ENCODE assay signal across 19 cellular contexts in the genomic region with DNA sequence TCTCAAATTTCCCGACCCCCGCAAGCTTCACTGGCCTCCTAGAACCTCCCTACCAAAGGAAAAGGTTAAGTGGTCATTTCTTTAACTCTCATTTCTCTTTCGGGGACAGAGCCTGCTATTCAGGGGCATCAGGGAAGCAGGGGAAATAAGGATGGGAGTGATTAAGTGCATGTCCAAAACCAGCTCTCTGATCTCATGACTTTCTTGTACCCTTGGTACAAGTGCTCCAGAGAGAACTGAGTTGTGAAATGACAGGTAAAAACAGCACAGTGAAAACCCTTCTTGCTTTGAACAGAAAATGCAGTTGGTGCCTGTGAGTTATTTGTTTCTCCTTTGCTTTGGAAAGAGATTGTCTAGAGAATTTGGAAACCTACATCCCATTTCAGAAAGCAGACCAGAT.
DNase-seq lines count a peak whose midpoint lies in the region; ATAC-seq and TF ChIP-seq lines count a peak whose summit lies in the region.
"Had no signal": no experiment of that assay in that cellular context is flagged by ENCODE, and none has a peak within 500 bp of the region (broad histone marks: within the 10 kb centered on the region; RNA-seq: fewer than 3 reads in every experiment).

No MANE protein-coding gene starts in this region.

- no peak overlapping the region for H3K9ac ChIP-seq in SK-N-MC (ENCODE audit: insufficient read length)
- no peak overlapping the region for H3K9ac ChIP-seq in muscle layer of colon (ENCODE audit: low read length)
- no peak overlapping the region for H3K9ac ChIP-seq in smooth muscle cell (ENCODE audit: low read depth)

- no peak overlapping the region for H2AFZ ChIP-seq in smooth muscle cell (ENCODE audit: low read depth)

- H3K9me3 ChIP-seq in right atrium auricular region (no peaks in the 10 kb centered on the region), SK-N-MC (ENCODE audit: low read depth, low read length) (no peaks in the 10 kb centered on the region), muscle layer of colon (ENCODE audit: low read length) (no peaks in the 10 kb centered on the region), smooth muscle cell (replicated peaks; ENCODE audit: low read depth) (no peaks in the 10 kb centered on the region)

- intact Hi-C loops in Right ventricle myocardium superior (cut with DNase I), result no loop called here

- no peak for TF ChIP-seq CTCF in right atrium auricular region (IDR thresholded peaks at IDR 0.05)
- TF ChIP-seq CTCF in smooth muscle cell (IDR thresholded peaks at IDR 0.05; ENCODE audit: borderline replicate concordance, insufficient read depth, poor library complexity, severe bottlenecking), result no peak
- no peak for TF ChIP-seq CTCF in foreskin keratinocyte (conservative IDR thresholded peaks at IDR 0.05)

- H3K27ac ChIP-seq in right atrium auricular region (no peak overlapping the region), SK-N-MC (peak overlapping the region; percentile 77; the same call in 1 of the 2 replicates), muscle layer of colon (ENCODE audit: low read depth, low read length) (peak overlapping the region; percentile 7), smooth muscle cell (ENCODE audit: low read depth) (peak overlapping the region; percentile 53), foreskin keratinocyte (no peak overlapping the region)
- H3K27ac ChIP-seq: HL-60 had no signal

- 89% methylated on average over 3 of the region's 3 CpGs for WGBS in smooth muscle cell (ENCODE audit: low lambda C conversion rate)

- no peak overlapping the region for H3K4me2 ChIP-seq in smooth muscle cell

- peaks cover 0 to 16% of the 10 kb centered on the region in 2 donors for H3K4me1 ChIP-seq in right atrium auricular region
- H3K4me1 ChIP-seq in muscle layer of colon (ENCODE audit: insufficient read depth, low read length), result peaks cover 30% of the 10 kb centered on the region
- H3K4me1 ChIP-seq in smooth muscle cell (ENCODE audit: low read depth), result peaks cover 16% of the 10 kb centered on the region
- H3K4me1 ChIP-seq in foreskin keratinocyte, result no peaks in the 10 kb centered on the region

- ATAC-seq in Right ventricle myocardium superior (ENCODE audit: poor library complexity) (peak; percentile 58), foreskin keratinocyte (no peak), GM18870 (IDR thresholded peaks at IDR 0.05; ENCODE audit: unreplicated experiment) (no peak)
- ATAC-seq: CD8-positive, alpha-beta T cell; HCT116 had no signal

- H3K4me3 ChIP-seq in right atrium auricular region, result no peak overlapping the region
- H3K4me3 ChIP-seq in SK-N-MC, result no peak overlapping the region
- H3K4me3 ChIP-seq in muscle layer of colon (ENCODE audit: low read depth in 1 of 2, low read length in 2 of 2), result no peak overlapping the region
- H3K4me3 ChIP-seq in smooth muscle cell, result no peak overlapping the region

- no peaks in the 10 kb centered on the region for H3K79me2 ChIP-seq in smooth muscle cell (ENCODE audit: low read depth)

- peaks cover 11% of the 10 kb centered on the region for H3F3A ChIP-seq in smooth muscle cell (ENCODE audit: low read depth)

- H4K20me1 ChIP-seq in smooth muscle cell (ENCODE audit: low read depth), result no peaks in the 10 kb centered on the region

- H3K36me3 ChIP-seq in right atrium auricular region, result no peaks in the 10 kb centered on the region
- no peaks in the 10 kb centered on the region for H3K36me3 ChIP-seq in SK-N-MC (ENCODE audit: insufficient read depth, low read length)
- no peaks in the 10 kb centered on the region for H3K36me3 ChIP-seq in muscle layer of colon (ENCODE audit: insufficient read depth, low read length)
- H3K36me3 ChIP-seq in smooth muscle cell (ENCODE audit: low read depth), result no peaks in the 10 kb centered on the region

- no peak for DNase-seq in Right ventricle myocardium superior
- no peak for DNase-seq in right atrium auricular region (ENCODE audit: low spot score)
- no peak for DNase-seq in SK-N-MC (ENCODE audit: low read depth, low spot score)
- no peak for DNase-seq in smooth muscle cell (lab: John Stamatoyannopoulos, UW; ENCODE audit: unreplicated experiment)
- no peak for DNase-seq in foreskin keratinocyte
- no peak for DNase-seq in NCI-H2171 (lab: John Stamatoyannopoulos, UW)
- DNase-seq: AML-193; CD8-positive, alpha-beta T cell; DND-41; KBM-7; MM.1S; NCI-H1436 treated with DMSO at 0.1 percent for 48 hours; NCI-H1930; NCI-H524 treated with DMSO at 0.1 percent for 48 hours; NCI-H82 had no signal

- H3K27me3 ChIP-seq in right atrium auricular region (no peaks in the 10 kb centered on the region), muscle layer of colon (ENCODE audit: control insufficient read depth in 1 of 2, insufficient read depth in 2 of 2, low read length in 2 of 2) (no peaks in the 10 kb centered on the region), smooth muscle cell (ENCODE audit: low read depth) (no peaks in the 10 kb centered on the region), foreskin keratinocyte (no peaks in the 10 kb centered on the region)

Comparison
In these comparisons a context has a peak if more than half of its experiments do, and no peak if none do; other contexts are left out.
1. H3K27ac ChIP-seq: peak in SK-N-MC (single experiment), muscle layer of colon (single experiment) and smooth muscle cell (single experiment); none in right atrium auricular region (0 of 2) and foreskin keratinocyte (single experiment).